In genomic region chr3:37536033-37536432, GRCh38 we compare ENCODE assay signal across 18 cellular contexts.
A peak's percentile ranks its signal among the peaks of the same experiment; 100 is the strongest.
DNase-seq lines count a peak whose midpoint lies in the region; ATAC-seq, FAIRE-seq and TF ChIP-seq lines count a peak whose summit lies in the region.
"Had no signal": no experiment of that assay in that cellular context is flagged by ENCODE, and none has a peak within 500 bp of the region (broad histone marks: within the 10 kb centered on the region; RNA-seq: fewer than 3 reads in every experiment).

No MANE protein-coding gene starts in this region.

- no peak overlapping the region for H2BK120ac ChIP-seq in H1 (replicated peaks; ENCODE audit: low read depth, low read length)

- H3K9me3 ChIP-seq in Loucy (ENCODE audit: insufficient read depth, low read depth, low read length) = no peaks in the 10 kb centered on the region
- H3K9me3 ChIP-seq in H1 (ENCODE audit: insufficient read depth in 2 of 2, low read depth in 1 of 2, low read length in 1 of 2) = no peaks in the 10 kb centered on the region
- H3K9me3 ChIP-seq in thoracic aorta = no peaks in the 10 kb centered on the region

- no peak for DNase-seq in H1 (ENCODE audit: low read depth in 1 of 2, low spot score in 2 of 2)
- DNase-seq in islet precursor cell = peak; percentile 37
- no peak for DNase-seq in thoracic aorta (ENCODE audit: low spot score)
- no peak for DNase-seq in chondrocyte (ENCODE audit: low spot score)
- no peak for DNase-seq in T-cell
- DNase-seq: activated CD4-positive, CD25-positive, alpha-beta regulatory T cell treated with anti-CD3 and anti-CD28 coated beads, Interleukin-2, amount 50 U/mL, for 72 hours; activated CD8-positive, alpha-beta T cell treated with anti-CD3 and anti-CD28 coated beads for 36 hours; activated gamma-delta T cell; activated T-cell treated with anti-CD3 and anti-CD28 coated beads for 4 hours; HFFc6; NCI-H187 treated with DMSO at 0.1 percent for 48 hours; NCI-H774; nucleus accumbens had no signal

- POLR2A ChIA-PET in H1 (lab: Charles Lee; ENCODE audit: partially characterized antibody) = interaction anchor here (2.4 kb wide), 1 partner anchor 24 kb away, joined by 4 read pairs; no protein-coding TSS in a partner anchor
- POLR2A ChIA-PET in T-cell (lab: Charles Lee) = no interaction called here

- H3K27me3 Mint-ChIP-seq in chondrocyte (ENCODE audit: low read depth) (peaks cover 14% of the 10 kb centered on the region), T-cell (peaks cover 11 to 19% of the 10 kb centered on the region in 2 donors)
- H3K27me3 Mint-ChIP-seq: activated CD8-positive, alpha-beta T cell treated with anti-CD3 and anti-CD28 coated beads for 36 hours had no signal

- no peak for FAIRE-seq in H1 (lab: Jason Lieb, UNC)
- FAIRE-seq: islet of Langerhans had no signal

- H3K27me3 ChIP-seq in Loucy (ENCODE audit: insufficient read depth, low read length, poor library complexity, severe bottlenecking) = no peaks in the 10 kb centered on the region
- H3K27me3 ChIP-seq in H1 (replicated peaks in 1 of 4; ENCODE audit: control insufficient read depth in 3 of 4, extremely low read depth in 1 of 4, insufficient read depth in 3 of 4, low read length in 3 of 4) = no peaks in the 10 kb centered on the region
- H3K27me3 ChIP-seq in thoracic aorta (replicated peaks; ENCODE audit: insufficient read depth) = no peaks in the 10 kb centered on the region

- no peak overlapping the region for H3K18ac ChIP-seq in H1 (ENCODE audit: extremely low read depth, low read length)

- no peaks in the 10 kb centered on the region for H3K79me1 ChIP-seq in H1 (ENCODE audit: low read depth, low read length)

- TF ChIP-seq POLR2A in H1 (IDR thresholded peaks at IDR 0.05; ENCODE audit: control extremely low read depth in 1 of 2, low read depth in 2 of 2, low read length in 2 of 2) = no peak

- no peaks in the 10 kb centered on the region for H3K4me1 Mint-ChIP-seq in chondrocyte (ENCODE audit: low read depth)
- H3K4me1 Mint-ChIP-seq in T-cell = no peaks in the 10 kb centered on the region

- no peak overlapping the region for H4K5ac ChIP-seq in H1 (ENCODE audit: insufficient read length, low read depth, low read length)

- H3K4ac ChIP-seq in H1 (replicated peaks; ENCODE audit: insufficient read length, low read depth, low read length) = no peak overlapping the region

- no peak overlapping the region for H2BK20ac ChIP-seq in H1 (ENCODE audit: low read length)

- H3K4me2 ChIP-seq in Loucy (ENCODE audit: low read depth, low read length, poor library complexity, severe bottlenecking) (peak overlapping the region; percentile 59), H1 (ENCODE audit: insufficient read depth in 1 of 2, low read depth in 2 of 2, low read length in 2 of 2) (no peak overlapping the region)
- H3K4me2 ChIP-seq: KMS-11 had no signal

- TF ChIP-seq RAD21 in H1 (IDR thresholded peaks at IDR 0.05 in 1 of 2, conservative IDR thresholded peaks at IDR 0.05 in 1 of 2; ENCODE audit: low read depth in 2 of 2, low read length in 2 of 2) = peak; percentile 4 to 22; a peak in 2 of 4 replicates

- no peak overlapping the region for H3K14ac ChIP-seq in H1 (ENCODE audit: insufficient read length)

- H3K9me3 Mint-ChIP-seq in chondrocyte (ENCODE audit: low read depth) (no peaks in the 10 kb centered on the region), T-cell (no peaks in the 10 kb centered on the region)
- H3K9me3 Mint-ChIP-seq: activated CD8-positive, alpha-beta T cell treated with anti-CD3 and anti-CD28 coated beads for 36 hours; dendritic cell treated with granulocyte-macrophage colony-stimulating factor and Interleukin-4, amounts not matched to agents 40 ng/mL and 50 ng/mL, for 4 days; HFFc6 had no signal

- no peak for TF ChIP-seq EP300 in H1 (IDR thresholded peaks at IDR 0.05; ENCODE audit: borderline replicate concordance in 1 of 2, low read depth in 2 of 2, low read length in 2 of 2)

- H2BK15ac ChIP-seq in H1 (ENCODE audit: low read length) = no peak overlapping the region

- H3K9me2 ChIP-seq in Loucy (replicated peaks; ENCODE audit: low read depth, low read length) = no peaks in the 10 kb centered on the region

- H3K27ac ChIP-seq in H1 (ENCODE audit: low read depth, low read length) = no peak overlapping the region
- H3K27ac ChIP-seq in thoracic aorta = peak overlapping the region; percentile 37 to 57
- H3K27ac ChIP-seq: KMS-11 had no signal

- no peak overlapping the region for H4K8ac ChIP-seq in H1 (ENCODE audit: extremely low read depth, insufficient read depth, low read length)

- no peak overlapping the region for H3K23ac ChIP-seq in H1 (ENCODE audit: insufficient read length)

- no peak overlapping the region for H2AK5ac ChIP-seq in H1 (ENCODE audit: low read depth, low read length)

- TF ChIP-seq CTCF in Loucy (conservative IDR thresholded peaks at IDR 0.05; ENCODE audit: low read length) (peak; percentile 49), H1 (IDR thresholded peaks at IDR 0.05; ENCODE audit: control extremely low read depth in 1 of 3, insufficient read depth in 1 of 3, low read depth in 1 of 3, low read length in 3 of 3) (peak in 2 of 3 experiments; percentile 2 to 14; a peak in 2 of 4 replicates), thoracic aorta (IDR thresholded peaks at IDR 0.05) (no peak), chondrocyte (IDR thresholded peaks at IDR 0.05) (no peak)

- H3K23me2 ChIP-seq in H1 (ENCODE audit: low read depth, low read length) = no peaks in the 10 kb centered on the region

- peaks cover 49% of the 10 kb centered on the region for H3K4me1 ChIP-seq in Loucy (ENCODE audit: insufficient read depth, low read length, poor library complexity, severe bottlenecking)
- H3K4me1 ChIP-seq in H1 (replicated peaks in 1 of 4; ENCODE audit: control insufficient read depth in 3 of 4, insufficient read depth in 4 of 4, low read length in 3 of 4) = peaks cover 0 to 2% (median 0%) of the 10 kb centered on the region in 4 experiments; a peak in 1 of 7 replicates
- H3K4me1 ChIP-seq in thoracic aorta (ENCODE audit: control insufficient read depth in 1 of 2, low read depth in 2 of 2) = peaks cover 5 to 44% of the 10 kb centered on the region in 2 donors

- H4K20me1 ChIP-seq in Loucy (ENCODE audit: insufficient read depth, low read length, poor library complexity, severe bottlenecking) (no peaks in the 10 kb centered on the region), H1 (replicated peaks in 1 of 2; ENCODE audit: control insufficient read depth in 1 of 2, insufficient read depth in 2 of 2, low read length in 2 of 2) (no peaks in the 10 kb centered on the region)

- WGBS in H1 (ENCODE audit: extremely low coverage in 1 of 2, insufficient coverage in 1 of 2, insufficient read length in 1 of 2, insufficient replicate concordance in 2 of 2, low coverage in 1 of 2, low lambda C conversion rate in 2 of 2, missing lambda C conversion rate in 1 of 2), 2 experiments = 100% methylated on average over 1 of the region's 1 CpG; no CpG with 5 or more reads in 1 of the 2 experiments

- no peaks in the 10 kb centered on the region for H3F3A ChIP-seq in Loucy (ENCODE audit: low read depth)

- CTCF ChIA-PET in H1 (lab: Charles Lee; ENCODE audit: partially characterized antibody) = interaction anchor here (2.2 to 3.0 kb wide), 3 partner anchors 10 to 78 kb away, joined by 5 to 15 read pairs (median 11); no protein-coding TSS in a partner anchor
- CTCF ChIA-PET in T-cell (lab: Charles Lee) = no interaction called here

- H2AFZ ChIP-seq in Loucy (ENCODE audit: low read length) (no peak overlapping the region), H1 (ENCODE audit: low read length) (no peak overlapping the region)

- H3K4me3 Mint-ChIP-seq in chondrocyte (ENCODE audit: unreplicated experiment) (no peak overlapping the region), T-cell (no peak overlapping the region)
- H3K4me3 Mint-ChIP-seq: activated CD8-positive, alpha-beta T cell treated with anti-CD3 and anti-CD28 coated beads for 36 hours; dendritic cell treated with granulocyte-macrophage colony-stimulating factor and Interleukin-4, amounts not matched to agents 40 ng/mL and 50 ng/mL, for 4 days; HFFc6 had no signal

- H3K36me3 ChIP-seq in Loucy (ENCODE audit: insufficient read depth, low read length) (no peaks in the 10 kb centered on the region), H1 (ENCODE audit: control insufficient read depth in 2 of 4, insufficient read depth in 4 of 4, low read length in 3 of 4) (no peaks in the 10 kb centered on the region), thoracic aorta (peaks cover 21% of the 10 kb centered on the region)

- no peak overlapping the region for H2BK12ac ChIP-seq in H1 (ENCODE audit: low read depth, low read length)

- no peak overlapping the region for H4K91ac ChIP-seq in H1 (replicated peaks; ENCODE audit: insufficient read length, low read length)

- H3K27ac Mint-ChIP-seq in chondrocyte (ENCODE audit: unreplicated experiment) (no peak overlapping the region), T-cell (no peak overlapping the region)
- H3K27ac Mint-ChIP-seq: activated CD8-positive, alpha-beta T cell treated with anti-CD3 and anti-CD28 coated beads for 36 hours; dendritic cell treated with granulocyte-macrophage colony-stimulating factor and Interleukin-4, amounts not matched to agents 40 ng/mL and 50 ng/mL, for 4 days; HFFc6 had no signal

- H3K79me2 ChIP-seq in Loucy (ENCODE audit: insufficient read depth, low read length) = no peaks in the 10 kb centered on the region
- H3K79me2 ChIP-seq in H1 (ENCODE audit: control insufficient read depth in 1 of 2, insufficient read depth in 2 of 2, low read length in 2 of 2) = no peaks in the 10 kb centered on the region

- H3K36me3 Mint-ChIP-seq in chondrocyte (ENCODE audit: low read depth) (peaks cover 2% of the 10 kb centered on the region), T-cell (no peaks in the 10 kb centered on the region)

- H3K56ac ChIP-seq in H1 (replicated peaks; ENCODE audit: insufficient read length, low read depth, low read length) = no peak overlapping the region

- ATAC-seq in thoracic aorta (ENCODE audit: insufficient number of reproducible peaks, low FRiP score, low read depth) = peak; percentile 51
- no peak for ATAC-seq in T-cell (replicated peaks in 1 of 4)
- no peak for ATAC-seq in GM21737 (IDR thresholded peaks at IDR 0.05; ENCODE audit: unreplicated experiment)
- ATAC-seq: activated CD8-positive, alpha-beta T cell treated with anti-CD3 and anti-CD28 coated beads for 36 hours had no signal

- peak overlapping the region; percentile 18 for H3K4me3 ChIP-seq in Loucy (ENCODE audit: low read length, poor library complexity, severe bottlenecking)
- no peak overlapping the region for H3K4me3 ChIP-seq in H1 (ENCODE audit: extremely low read depth in 1 of 4, insufficient read depth in 2 of 4, low read depth in 3 of 4, low read length in 4 of 4)
- no peak overlapping the region for H3K4me3 ChIP-seq in thoracic aorta

- no peak overlapping the region for H2BK5ac ChIP-seq in H1 (ENCODE audit: low read depth, low read length)

- peak overlapping the region; percentile 25 for H3K9ac ChIP-seq in Loucy (ENCODE audit: low read depth, low read length, poor library complexity, severe bottlenecking)
- no peak overlapping the region for H3K9ac ChIP-seq in H1 (replicated peaks in 1 of 4; ENCODE audit: extremely low read depth in 1 of 4, low read depth in 3 of 4, low read length in 3 of 4)
- H3K9ac ChIP-seq: KMS-11 had no signal

TF ChIP-seq in H1, 55 proteins besides CTCF, POLR2A, EP300 and RAD21 (continues in another document):
- TF ChIP-seq MAX (IDR thresholded peaks at IDR 0.05) = no peak

Comparison
In these comparisons a context has a peak if more than half of its experiments do, and no peak if none do; other contexts are left out.
1. CTCF ChIP-seq: peak in Loucy (single experiment) and H1 (2 of 3); none in thoracic aorta (single experiment) and chondrocyte (single experiment).